13 cellular contexts compared by ENCODE assay signal in genomic region chr13:46743191-46743590, GRCh38. TPM values are rescaled to one million over a fixed set of nuclear protein-coding genes. Genes with fewer than 3 reads are reported as not detected.
A peak's percentile ranks its signal among the peaks of the same experiment; 100 is the strongest.
DNase-seq lines count a peak whose midpoint lies in the region; ATAC-seq lines count a peak whose summit lies in the region.
"Had no signal": no experiment of that assay in that cellular context is flagged by ENCODE, and none has a peak within 500 bp of the region (broad histone marks: within the 10 kb centered on the region; RNA-seq: fewer than 3 reads in every experiment).

No MANE protein-coding gene starts in this region.

- peak; percentile 79 for DNase-seq in EH (ENCODE audit: low read depth)
- DNase-seq in NCI-H226: peak; percentile 63
- peak; percentile 12 for DNase-seq in dermis blood vessel endothelial cell
- peak; percentile 40 for DNase-seq in non-pigmented ciliary epithelial cell (ENCODE audit: low read depth)
- DNase-seq in stimulated activated naive B cell treated with anti-CD40 and anti-IgM and Interleukin-4, amounts not matched to agents 10 μg/mL and 1 μg/mL and 100 μg/mL, for 72 hours: no peak
- DNase-seq in activated CD8-positive, alpha-beta memory T cell treated with anti-CD3 and anti-CD28 coated beads, Interleukin-2, amount 10 ng/mL, durations not matched to agents 7 days and 5 days: no peak
- no peak for DNase-seq in activated naive CD8-positive, alpha-beta T cell treated with anti-CD3 and anti-CD28 coated beads, Interleukin-2, amount 50 U/mL, for 24 hours
- DNase-seq: NCI-H1048, NCI-H1436 treated with DMSO at 0.1 percent for 48 hours, NCI-H2029 treated with DMSO at 0.1 percent for 48 hours, NCI-H524 had no signal

- peaks cover 31 to 64% of the 10 kb centered on the region in 2 donors for H3K36me3 Mint-ChIP-seq in stimulated activated naive B cell treated with anti-CD40 and anti-IgM and Interleukin-4, amounts not matched to agents 10 μg/mL and 1 μg/mL and 100 μg/mL, for 72 hours
- H3K36me3 Mint-ChIP-seq in activated CD8-positive, alpha-beta memory T cell treated with anti-CD3 and anti-CD28 coated beads, Interleukin-2, amount 10 ng/mL, durations not matched to agents 7 days and 5 days: peaks cover 32% of the 10 kb centered on the region
- peaks cover 41% of the 10 kb centered on the region for H3K36me3 Mint-ChIP-seq in activated naive CD8-positive, alpha-beta T cell treated with anti-CD3 and anti-CD28 coated beads, Interleukin-2, amount 50 U/mL, for 24 hours (ENCODE audit: low read depth)

- H3K9me3 Mint-ChIP-seq in stimulated activated naive B cell treated with anti-CD40 and anti-IgM and Interleukin-4, amounts not matched to agents 10 μg/mL and 1 μg/mL and 100 μg/mL, for 72 hours: no peaks in the 10 kb centered on the region
- no peaks in the 10 kb centered on the region for H3K9me3 Mint-ChIP-seq in activated CD8-positive, alpha-beta memory T cell treated with anti-CD3 and anti-CD28 coated beads, Interleukin-2, amount 10 ng/mL, durations not matched to agents 7 days and 5 days (ENCODE audit: low read depth)
- no peaks in the 10 kb centered on the region for H3K9me3 Mint-ChIP-seq in activated naive CD8-positive, alpha-beta T cell treated with anti-CD3 and anti-CD28 coated beads, Interleukin-2, amount 50 U/mL, for 24 hours

- H3K4me3 Mint-ChIP-seq in stimulated activated naive B cell treated with anti-CD40 and anti-IgM and Interleukin-4, amounts not matched to agents 10 μg/mL and 1 μg/mL and 100 μg/mL, for 72 hours: no peak overlapping the region
- H3K4me3 Mint-ChIP-seq in activated CD8-positive, alpha-beta memory T cell treated with anti-CD3 and anti-CD28 coated beads, Interleukin-2, amount 10 ng/mL, durations not matched to agents 7 days and 5 days: no peak overlapping the region
- no peak overlapping the region for H3K4me3 Mint-ChIP-seq in activated naive CD8-positive, alpha-beta T cell treated with anti-CD3 and anti-CD28 coated beads, Interleukin-2, amount 50 U/mL, for 24 hours

- no peak for ATAC-seq in stimulated activated naive B cell treated with anti-CD40 and anti-IgM and Interleukin-4, amounts not matched to agents 10 μg/mL and 1 μg/mL and 100 μg/mL, for 72 hours (replicated peaks)
- ATAC-seq in activated CD8-positive, alpha-beta memory T cell treated with anti-CD3 and anti-CD28 coated beads, Interleukin-2, amount 10 ng/mL, durations not matched to agents 7 days and 5 days: no peak
- ATAC-seq in HG03442 (IDR thresholded peaks at IDR 0.05; ENCODE audit: unreplicated experiment): no peak
- ATAC-seq in activated naive CD8-positive, alpha-beta T cell treated with anti-CD3 and anti-CD28 coated beads, Interleukin-2, amount 50 U/mL, for 24 hours: no peak
- ATAC-seq: A549 had no signal

- H3K27me3 Mint-ChIP-seq in stimulated activated naive B cell treated with anti-CD40 and anti-IgM and Interleukin-4, amounts not matched to agents 10 μg/mL and 1 μg/mL and 100 μg/mL, for 72 hours: no peaks in the 10 kb centered on the region
- no peaks in the 10 kb centered on the region for H3K27me3 Mint-ChIP-seq in activated CD8-positive, alpha-beta memory T cell treated with anti-CD3 and anti-CD28 coated beads, Interleukin-2, amount 10 ng/mL, durations not matched to agents 7 days and 5 days
- H3K27me3 Mint-ChIP-seq in activated naive CD8-positive, alpha-beta T cell treated with anti-CD3 and anti-CD28 coated beads, Interleukin-2, amount 50 U/mL, for 24 hours: no peaks in the 10 kb centered on the region

- peaks cover 0 to 2% of the 10 kb centered on the region in 2 donors for H3K4me1 Mint-ChIP-seq in stimulated activated naive B cell treated with anti-CD40 and anti-IgM and Interleukin-4, amounts not matched to agents 10 μg/mL and 1 μg/mL and 100 μg/mL, for 72 hours
- no peaks in the 10 kb centered on the region for H3K4me1 Mint-ChIP-seq in activated CD8-positive, alpha-beta memory T cell treated with anti-CD3 and anti-CD28 coated beads, Interleukin-2, amount 10 ng/mL, durations not matched to agents 7 days and 5 days
- H3K4me1 Mint-ChIP-seq in activated naive CD8-positive, alpha-beta T cell treated with anti-CD3 and anti-CD28 coated beads, Interleukin-2, amount 50 U/mL, for 24 hours: no peaks in the 10 kb centered on the region

- H3K27ac Mint-ChIP-seq in stimulated activated naive B cell treated with anti-CD40 and anti-IgM and Interleukin-4, amounts not matched to agents 10 μg/mL and 1 μg/mL and 100 μg/mL, for 72 hours: no peak overlapping the region
- H3K27ac Mint-ChIP-seq in activated CD8-positive, alpha-beta memory T cell treated with anti-CD3 and anti-CD28 coated beads, Interleukin-2, amount 10 ng/mL, durations not matched to agents 7 days and 5 days: no peak overlapping the region
- H3K27ac Mint-ChIP-seq in activated naive CD8-positive, alpha-beta T cell treated with anti-CD3 and anti-CD28 coated beads, Interleukin-2, amount 50 U/mL, for 24 hours: no peak overlapping the region

- CTCF ChIA-PET in activated CD8-positive, alpha-beta memory T cell treated with anti-CD3 and anti-CD28 coated beads, Interleukin-2, amount 10 ng/mL, durations not matched to agents 7 days and 5 days (lab: Charles Lee): interaction anchor here (0.7 kb wide), 1 partner anchor 29 kb away, joined by 3 read pairs; no protein-coding TSS in a partner anchor

RNA-seq across cellular contexts. Expression of gene ESD, which starts 53.8 kb away (rescaled TPM):
- total RNA-seq in dermis blood vessel endothelial cell: 89.7 and 94.1 TPM in 2 replicates
- 10 to 100 TPM; 71.7 to 73.7 TPM for total RNA-seq in activated CD8-positive, alpha-beta memory T cell treated with anti-CD3 and anti-CD28 coated beads, Interleukin-2, amount 10 ng/mL, durations not matched to agents 7 days and 5 days

Comparison
In these comparisons a context has a peak if more than half of its experiments do, and no peak if none do; other contexts are left out.
1. DNase-seq: peak in EH (single experiment), NCI-H226 (single experiment), dermis blood vessel endothelial cell (single experiment) and non-pigmented ciliary epithelial cell (single experiment); none in stimulated activated naive B cell treated with anti-CD40 and anti-IgM and Interleukin-4, amounts not matched to agents 10 μg/mL and 1 μg/mL and 100 μg/mL, for 72 hours (single experiment), activated CD8-positive, alpha-beta memory T cell treated with anti-CD3 and anti-CD28 coated beads, Interleukin-2, amount 10 ng/mL, durations not matched to agents 7 days and 5 days (single experiment) and activated naive CD8-positive, alpha-beta T cell treated with anti-CD3 and anti-CD28 coated beads, Interleukin-2, amount 50 U/mL, for 24 hours (single experiment).